Comparison of ENCODE assay signal across 8 cellular contexts in genomic region chr5:137629646-137630045, GRCh38.
DNase-seq lines count a peak whose midpoint lies in the region; ATAC-seq and TF ChIP-seq lines count a peak whose summit lies in the region.

No MANE protein-coding gene starts in this region.

- H3K4me1 ChIP-seq in Karpas-422 (ENCODE audit: low read length) (no peaks in the 10 kb centered on the region), liver (ENCODE audit: control insufficient read depth in 4 of 4, insufficient read depth in 4 of 4, low read length in 3 of 4) (peaks cover 2 to 14% (median 8%) of the 10 kb centered on the region in 4 donors), upper lobe of left lung (peaks cover 0 to 5% (median 4%) of the 10 kb centered on the region in 4 donors)

- no peaks in the 10 kb centered on the region for H3K9me2 ChIP-seq in Karpas-422 (replicated peaks; ENCODE audit: insufficient read depth, low read length)

- TF ChIP-seq POLR2A in upper lobe of left lung (IDR thresholded peaks at IDR 0.05) = no peak

- TF ChIP-seq RAD21 in liver (IDR thresholded peaks at IDR 0.05) = peak; percentile 95 to 96

- H3K4me3 ChIP-seq in Karpas-422 (ENCODE audit: low read length) (no peak overlapping the region), liver (ENCODE audit: low read depth in 1 of 3, low read length in 3 of 3) (no peak overlapping the region), upper lobe of left lung (no peak overlapping the region)

- TF ChIP-seq EP300 in upper lobe of left lung (IDR thresholded peaks at IDR 0.05) = no peak

- peak; percentile 99 for TF ChIP-seq CTCF in liver (IDR thresholded peaks at IDR 0.05; ENCODE audit: low read depth, low read length, missing input control)
- TF ChIP-seq CTCF in upper lobe of left lung (IDR thresholded peaks at IDR 0.05) = peak; percentile 69 to 92 (median 88)

- no peaks in the 10 kb centered on the region for H4K20me1 ChIP-seq in Karpas-422 (ENCODE audit: insufficient read depth, low read depth, low read length)

- DNase-seq in COLO829 (ENCODE audit: low spot score) (peak; percentile 72), Karpas-422 (peak; percentile 82), RPMI8226 (peak; percentile 56), dedifferentiated amniotic fluid mesenchymal stem cell (ENCODE audit: extremely low spot score) (peak; percentile 70), upper lobe of left lung (no peak)
- no peak for DNase-seq in NK-92 treated with Interleukin-12 subunit alpha and Interleukin-12 subunit beta, amount 100 ng/mL, for 24 hours (lab: John Stamatoyannopoulos, UW)

- H3K27ac ChIP-seq in Karpas-422 (ENCODE audit: low read length) (no peak overlapping the region), liver (ENCODE audit: low read depth in 1 of 2, low read length in 2 of 2) (no peak overlapping the region), upper lobe of left lung (peak overlapping the region in 1 of 4 donors; percentile 6)

- no peak overlapping the region for H2AFZ ChIP-seq in Karpas-422 (ENCODE audit: low read length)

- no peaks in the 10 kb centered on the region for H3K79me2 ChIP-seq in Karpas-422 (ENCODE audit: low read length)

- H3K9ac ChIP-seq in Karpas-422 (ENCODE audit: low read length) (no peak overlapping the region), liver (ENCODE audit: low read depth in 1 of 2, low read length in 2 of 2) (no peak overlapping the region)

- no peak overlapping the region for H3K4me2 ChIP-seq in Karpas-422 (ENCODE audit: low read depth, low read length, poor library complexity, severe bottlenecking)

- no peaks in the 10 kb centered on the region for H3K27me3 ChIP-seq in Karpas-422 (ENCODE audit: low read length)
- H3K27me3 ChIP-seq in liver (ENCODE audit: control insufficient read depth in 4 of 4, insufficient read depth in 4 of 4, low read length in 3 of 4) = no peaks in the 10 kb centered on the region
- no peaks in the 10 kb centered on the region for H3K27me3 ChIP-seq in upper lobe of left lung

- H3K36me3 ChIP-seq in Karpas-422 (ENCODE audit: insufficient read depth, low read length) = no peaks in the 10 kb centered on the region
- H3K36me3 ChIP-seq in liver (ENCODE audit: control insufficient read depth in 4 of 4, insufficient read depth in 3 of 4, low read depth in 1 of 4, low read length in 3 of 4) = no peaks in the 10 kb centered on the region
- peaks cover 0 to 6% (median 0%) of the 10 kb centered on the region in 4 donors for H3K36me3 ChIP-seq in upper lobe of left lung

- 25% methylated on average over 4 of the region's 4 CpGs for WGBS in liver
- WGBS in upper lobe of left lung, 2 donors = 17 to 24% methylated on average over 4 of the region's 4 CpGs

- H3K9me3 ChIP-seq in Karpas-422 (ENCODE audit: low read length) (no peaks in the 10 kb centered on the region), liver (ENCODE audit: control insufficient read depth in 4 of 4, low read length in 3 of 4) (no peaks in the 10 kb centered on the region), upper lobe of left lung (no peaks in the 10 kb centered on the region)

- ATAC-seq in GM18909 (IDR thresholded peaks at IDR 0.05; ENCODE audit: poor library complexity, unreplicated experiment) (peak; percentile 57), upper lobe of left lung (ENCODE audit: low FRiP score in 2 of 2) (peak; percentile 71 to 80)

TF ChIP-seq in liver, 16 proteins besides CTCF, POLR2A, EP300 and RAD21:
- TF ChIP-seq TAF1 (conservative IDR thresholded peaks at IDR 0.05) = no peak
- TF ChIP-seq SP1 (IDR thresholded peaks at IDR 0.05) = no peak
- no peak for TF ChIP-seq JUND (IDR thresholded peaks at IDR 0.05)
- no peak for TF ChIP-seq MAX (IDR thresholded peaks at IDR 0.05)
- TF ChIP-seq HNF4G (IDR thresholded peaks at IDR 0.05) = no peak
- TF ChIP-seq NR2F2 (IDR thresholded peaks at IDR 0.05) = no peak
- no peak for TF ChIP-seq HNF4A (conservative IDR thresholded peaks at IDR 0.05)
- no peak for TF ChIP-seq REST (IDR thresholded peaks at IDR 0.05)
- TF ChIP-seq EGR1 (IDR thresholded peaks at IDR 0.05; ENCODE audit: low read depth in 2 of 2) = no peak
- no peak for TF ChIP-seq ATF3 (IDR thresholded peaks at IDR 0.05)
- no peak for TF ChIP-seq FOXA1 (IDR thresholded peaks at IDR 0.05)
- TF ChIP-seq YY1 (IDR thresholded peaks at IDR 0.05) = no peak
- TF ChIP-seq ZBTB33 (IDR thresholded peaks at IDR 0.05) = no peak

Comparison
In these comparisons a context has a peak if more than half of its experiments do, and no peak if none do; other contexts are left out.
1. DNase-seq: peak in COLO829 (single experiment), Karpas-422 (single experiment), RPMI8226 (single experiment) and dedifferentiated amniotic fluid mesenchymal stem cell (single experiment); none in upper lobe of left lung (0 of 2) and NK-92 treated with Interleukin-12 subunit alpha and Interleukin-12 subunit beta, amount 100 ng/mL, for 24 hours (single experiment).